ENCODE assay signal across 23 cellular contexts in the genomic region with DNA sequence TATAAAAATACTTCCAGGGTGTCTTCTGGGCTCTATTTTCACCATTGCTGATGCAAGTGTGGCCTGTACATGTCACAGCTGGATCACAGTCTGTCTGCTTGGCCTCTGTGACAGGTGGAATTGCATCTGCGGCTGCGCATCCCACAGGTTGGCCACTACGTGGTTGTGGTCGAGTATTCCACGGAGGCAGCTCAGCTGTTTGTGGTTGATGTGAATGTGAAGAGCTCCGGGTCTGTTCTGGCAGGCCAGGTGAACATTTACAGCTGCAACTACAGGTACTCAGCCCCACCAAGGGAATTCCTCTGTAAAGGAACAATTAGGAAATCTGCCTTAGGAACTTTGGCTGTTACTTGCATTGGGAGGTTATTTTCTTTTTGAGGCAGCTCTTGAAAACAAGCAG.
DNase-seq lines count a peak whose midpoint lies in the region; ATAC-seq and TF ChIP-seq lines count a peak whose summit lies in the region.
"Had no signal": no experiment of that assay in that cellular context is flagged by ENCODE, and none has a peak within 500 bp of the region (broad histone marks: within the 10 kb centered on the region; RNA-seq: fewer than 3 reads in every experiment).

No MANE protein-coding gene starts in this region.

- POLR2A ChIA-PET in activated CD8-positive, alpha-beta T cell treated with anti-CD3 and anti-CD28 coated beads, Interleukin-2, amount 10 ng/mL, durations not matched to agents 7 days and 5 days (lab: Charles Lee): no interaction called here
- POLR2A ChIA-PET in activated CD8-positive, alpha-beta T cell treated with anti-CD3 and anti-CD28 coated beads for 36 hours (lab: Charles Lee): no interaction called here
- POLR2A ChIA-PET in Caco-2 (lab: Charles Lee): no interaction called here

- no peaks in the 10 kb centered on the region for H3K79me1 ChIP-seq in H9 (ENCODE audit: insufficient read depth, low read depth, low read length, poor library complexity, severe bottlenecking)

- no peak for TF ChIP-seq POLR2A in esophagus muscularis mucosa (IDR thresholded peaks at IDR 0.05; ENCODE audit: low read depth)
- TF ChIP-seq POLR2A in spleen (IDR thresholded peaks at IDR 0.05): no peak

- no peak for TF ChIP-seq CTCF in activated CD8-positive, alpha-beta T cell treated with anti-CD3 and anti-CD28 coated beads for 36 hours (IDR thresholded peaks at IDR 0.05)
- TF ChIP-seq CTCF in esophagus muscularis mucosa (IDR thresholded peaks at IDR 0.05) (no peak), spleen (IDR thresholded peaks at IDR 0.05 in 8 of 11, conservative IDR thresholded peaks at IDR 0.05 in 3 of 11) (no peak), Caco-2 (IDR thresholded peaks at IDR 0.05; ENCODE audit: insufficient read depth in 1 of 2, low read depth in 1 of 2, low read length in 1 of 2, severe bottlenecking in 1 of 2, unreplicated experiment in 1 of 2) (no peak), H9 (conservative IDR thresholded peaks at IDR 0.05) (no peak)

- peaks cover 0 to 4% (median 0%) of the 10 kb centered on the region in 4 donors for H3K36me3 ChIP-seq in esophagus muscularis mucosa
- no peaks in the 10 kb centered on the region for H3K36me3 ChIP-seq in spleen
- no peaks in the 10 kb centered on the region for H3K36me3 ChIP-seq in Caco-2 (ENCODE audit: control insufficient read depth, insufficient read depth, low read length)

- no peaks in the 10 kb centered on the region for H3K9me3 ChIP-seq in esophagus muscularis mucosa
- no peaks in the 10 kb centered on the region for H3K9me3 ChIP-seq in spleen
- no peaks in the 10 kb centered on the region for H3K9me3 ChIP-seq in Caco-2
- no peaks in the 10 kb centered on the region for H3K9me3 ChIP-seq in H9 (ENCODE audit: control insufficient read depth, low read depth, low read length)

- H3K18ac ChIP-seq in H9 (ENCODE audit: insufficient read length, low read depth, low read length): no peak overlapping the region

- no peaks in the 10 kb centered on the region for H4K20me1 ChIP-seq in H9 (ENCODE audit: control insufficient read depth, insufficient read depth, insufficient read length)

- intact Hi-C loops in activated CD8-positive, alpha-beta T cell treated with anti-CD3 and anti-CD28 coated beads for 36 hours (cut with micrococcal nuclease): no loop called here
- intact Hi-C loops in esophagus muscularis mucosa (cut with DNase I) (loop anchor here (10.0 kb wide), 1 partner anchor 181 kb away; a partner anchor contains a TSS), spleen (cut with DNase I; ENCODE audit: low total_unique reads) (no loop called here), Caco-2 (cut with micrococcal nuclease; ENCODE audit: unreplicated experiment) (no loop called here), head of caudate nucleus (cut with DNase I) (loop anchor here (10.0 kb wide), 1 partner anchor 51 kb away; no protein-coding TSS in a partner anchor)

- no peak overlapping the region for H3K4ac ChIP-seq in H9 (ENCODE audit: low read depth, low read length)

- no peak for TF ChIP-seq EP300 in esophagus muscularis mucosa (IDR thresholded peaks at IDR 0.05)

- no peaks in the 10 kb centered on the region for H3K27me3 ChIP-seq in esophagus muscularis mucosa
- no peaks in the 10 kb centered on the region for H3K27me3 ChIP-seq in spleen (replicated peaks in 1 of 7)
- H3K27me3 ChIP-seq in Caco-2 (replicated peaks; ENCODE audit: control insufficient read depth, insufficient read depth, low read length): no peaks in the 10 kb centered on the region
- no peaks in the 10 kb centered on the region for H3K27me3 ChIP-seq in H9 (ENCODE audit: insufficient read depth, low read length)

- CTCF ChIA-PET in activated CD8-positive, alpha-beta T cell treated with anti-CD3 and anti-CD28 coated beads, Interleukin-2, amount 10 ng/mL, durations not matched to agents 7 days and 5 days (lab: Charles Lee): interaction anchor here (1.3 kb wide), 1 partner anchor 13 kb away, joined by 3 read pairs; no protein-coding TSS in a partner anchor
- CTCF ChIA-PET in activated CD8-positive, alpha-beta T cell treated with anti-CD3 and anti-CD28 coated beads for 36 hours (lab: Charles Lee): interaction anchor here (0.9 kb wide), 1 partner anchor 85 kb away, joined by 3 read pairs; no protein-coding TSS in a partner anchor
- CTCF ChIA-PET in Caco-2 (lab: Charles Lee): no interaction called here

- no peak overlapping the region for H2AFZ ChIP-seq in H9 (ENCODE audit: low read length)

- H3K4me3 ChIP-seq in Jurkat, Clone E6-1 (ENCODE audit: low read length): no peak overlapping the region
- H3K4me3 ChIP-seq in esophagus muscularis mucosa: no peak overlapping the region
- no peak overlapping the region for H3K4me3 ChIP-seq in spleen
- H3K4me3 ChIP-seq in Caco-2 (ENCODE audit: low read depth, low read length): no peak overlapping the region

- BruUV-seq in Caco-2 (replicated peaks; lab: Mats Ljungman, UMichigan): no TSS peak

- no peak overlapping the region for H3T11ph ChIP-seq in H9 (ENCODE audit: low read length)

- no peak overlapping the region for H3K23ac ChIP-seq in H9 (ENCODE audit: insufficient read length, low read depth, low read length)

- WGBS in esophagus muscularis mucosa: 85% methylated on average over 5 of the region's 6 CpGs
- 62 to 78% (median 68%) methylated on average over 4 to 6 of the region's 6 CpGs for WGBS in spleen, 5 donors
- WGBS in H9 (ENCODE audit: extremely low coverage, insufficient read length, low lambda C conversion rate): no CpG with 5 or more reads among the region's 6 CpGs

- no peak overlapping the region for H2BK15ac ChIP-seq in H9 (ENCODE audit: low read depth, low read length)

- no peak overlapping the region for H4K5ac ChIP-seq in H9 (ENCODE audit: insufficient read length, low read depth, low read length)

- no peak overlapping the region for H4K8ac ChIP-seq in H9 (replicated peaks; ENCODE audit: insufficient read length, low read depth, low read length)

- no peak overlapping the region for H3K4me2 ChIP-seq in H9 (ENCODE audit: insufficient read depth, insufficient read length, low read length)

- no peak overlapping the region for H3K14ac ChIP-seq in H9 (ENCODE audit: insufficient read depth, low read length)

- no peaks in the 10 kb centered on the region for H3K27me3 Mint-ChIP-seq in activated CD8-positive, alpha-beta T cell treated with anti-CD3 and anti-CD28 coated beads, Interleukin-2, amount 10 ng/mL, durations not matched to agents 7 days and 5 days (ENCODE audit: low read depth)
- H3K27me3 Mint-ChIP-seq in activated CD8-positive, alpha-beta T cell treated with anti-CD3 and anti-CD28 coated beads for 36 hours: no peaks in the 10 kb centered on the region
- H3K27me3 Mint-ChIP-seq in Caco-2 (ENCODE audit: insufficient read depth, unreplicated experiment) (no peaks in the 10 kb centered on the region), H9 (ENCODE audit: low read depth) (no peaks in the 10 kb centered on the region)
- H3K27me3 Mint-ChIP-seq: CD8-positive, alpha-beta memory T cell; IgD-negative memory B cell had no signal

- no peak overlapping the region for H2BK12ac ChIP-seq in H9 (ENCODE audit: insufficient read length, low read depth, low read length)

- H2BK20ac ChIP-seq in H9 (ENCODE audit: low read depth, low read length, poor library complexity, severe bottlenecking): no peak overlapping the region

- peak; percentile 47 for ATAC-seq in activated CD8-positive, alpha-beta T cell treated with anti-CD3 and anti-CD28 coated beads, Interleukin-2, amount 10 ng/mL, durations not matched to agents 7 days and 5 days
- ATAC-seq in activated CD8-positive, alpha-beta T cell treated with anti-CD3 and anti-CD28 coated beads for 36 hours: no peak
- ATAC-seq: HCT116, PC-3 had no signal

- H2AK5ac ChIP-seq in H9 (ENCODE audit: insufficient read length, low read length): no peak overlapping the region

- no peak overlapping the region for H2BK120ac ChIP-seq in H9 (ENCODE audit: low read depth, low read length, poor library complexity, severe bottlenecking)

- H3K4me1 ChIP-seq in esophagus muscularis mucosa: peaks cover 0 to 9% (median 4%) of the 10 kb centered on the region in 4 donors
- peaks cover 0 to 18% (median 6%) of the 10 kb centered on the region in 6 donors for H3K4me1 ChIP-seq in spleen
- H3K4me1 ChIP-seq in Caco-2: no peaks in the 10 kb centered on the region
- no peaks in the 10 kb centered on the region for H3K4me1 ChIP-seq in H9 (ENCODE audit: insufficient read depth, low read length)

- H3K56ac ChIP-seq in H9 (ENCODE audit: insufficient read length, low read depth, low read length): no peak overlapping the region

- no peak overlapping the region for H2BK5ac ChIP-seq in H9 (ENCODE audit: insufficient read length, low read length)

- no peak overlapping the region for H4K91ac ChIP-seq in H9 (ENCODE audit: insufficient read length, low read depth, low read length)

- H3K4me1 Mint-ChIP-seq in activated CD8-positive, alpha-beta T cell treated with anti-CD3 and anti-CD28 coated beads, Interleukin-2, amount 10 ng/mL, durations not matched to agents 7 days and 5 days (ENCODE audit: low read depth): peaks cover 23% of the 10 kb centered on the region
- peaks cover 8% of the 10 kb centered on the region for H3K4me1 Mint-ChIP-seq in activated CD8-positive, alpha-beta T cell treated with anti-CD3 and anti-CD28 coated beads for 36 hours (ENCODE audit: low read depth)
- H3K4me1 Mint-ChIP-seq in Caco-2 (ENCODE audit: low read depth, unreplicated experiment): no peaks in the 10 kb centered on the region
- no peaks in the 10 kb centered on the region; a peak in 1 of 4 replicates for H3K4me1 Mint-ChIP-seq in H9

- no peaks in the 10 kb centered on the region for H3K23me2 ChIP-seq in H9 (ENCODE audit: insufficient read length, low read depth, low read length, poor library complexity, severe bottlenecking)

- H3K79me2 ChIP-seq in H9 (ENCODE audit: insufficient read depth, low read length): no peaks in the 10 kb centered on the region

- H3K27ac Mint-ChIP-seq in activated CD8-positive, alpha-beta T cell treated with anti-CD3 and anti-CD28 coated beads, Interleukin-2, amount 10 ng/mL, durations not matched to agents 7 days and 5 days: no peak overlapping the region
- no peak overlapping the region for H3K27ac Mint-ChIP-seq in activated CD8-positive, alpha-beta T cell treated with anti-CD3 and anti-CD28 coated beads for 36 hours
- H3K27ac Mint-ChIP-seq in Caco-2 (ENCODE audit: unreplicated experiment) (no peak overlapping the region), H9 (no peak overlapping the region)
- H3K27ac Mint-ChIP-seq: CD8-positive, alpha-beta memory T cell; IgD-negative memory B cell had no signal

- DNase-seq in activated CD8-positive, alpha-beta T cell treated with anti-CD3 and anti-CD28 coated beads, Interleukin-2, amount 10 ng/mL, durations not matched to agents 7 days and 5 days: no peak
- no peak for DNase-seq in activated CD8-positive, alpha-beta T cell treated with anti-CD3 and anti-CD28 coated beads for 36 hours
- peak; percentile 52 for DNase-seq in Jurkat, Clone E6-1 (ENCODE audit: low read depth, low spot score)
- peak; percentile 45 for DNase-seq in esophagus muscularis mucosa (ENCODE audit: extremely low spot score)
- DNase-seq in spleen: peak; percentile 35
- no peak for DNase-seq in Caco-2
- no peak for DNase-seq in head of caudate nucleus
- no peak for DNase-seq in H9
- DNase-seq: ACHN; CD8-positive, alpha-beta memory T cell; DMS53; GOT3; Karpas-422; NCI-H1694; NCI-H2081; NCI-H446 treated with DMSO at 0.1 percent for 48 hours; NCI-H526 treated with DMSO at 0.1 percent for 48 hours; PC-3; SHP77 had no signal

- no peaks in the 10 kb centered on the region for H3K9me3 Mint-ChIP-seq in activated CD8-positive, alpha-beta T cell treated with anti-CD3 and anti-CD28 coated beads, Interleukin-2, amount 10 ng/mL, durations not matched to agents 7 days and 5 days (ENCODE audit: insufficient read depth)
- H3K9me3 Mint-ChIP-seq in activated CD8-positive, alpha-beta T cell treated with anti-CD3 and anti-CD28 coated beads for 36 hours: no peaks in the 10 kb centered on the region
- no peaks in the 10 kb centered on the region for H3K9me3 Mint-ChIP-seq in Caco-2 (ENCODE audit: unreplicated experiment)
- no peaks in the 10 kb centered on the region for H3K9me3 Mint-ChIP-seq in H9
- H3K9me3 Mint-ChIP-seq: CD8-positive, alpha-beta memory T cell; IgD-negative memory B cell had no signal

- no peak overlapping the region for H3K4me3 Mint-ChIP-seq in activated CD8-positive, alpha-beta T cell treated with anti-CD3 and anti-CD28 coated beads, Interleukin-2, amount 10 ng/mL, durations not matched to agents 7 days and 5 days
- H3K4me3 Mint-ChIP-seq in activated CD8-positive, alpha-beta T cell treated with anti-CD3 and anti-CD28 coated beads for 36 hours: no peak overlapping the region
- H3K4me3 Mint-ChIP-seq in Caco-2 (ENCODE audit: unreplicated experiment): no peak overlapping the region
- H3K4me3 Mint-ChIP-seq in H9: no peak overlapping the region
- H3K4me3 Mint-ChIP-seq: CD8-positive, alpha-beta memory T cell; IgD-negative memory B cell had no signal

- H3K9ac ChIP-seq in H9 (ENCODE audit: extremely low read depth, insufficient read length, low read length): no peak overlapping the region

- H3K27ac ChIP-seq in esophagus muscularis mucosa (replicated peaks in 1 of 4) (no peak overlapping the region), spleen (no peak overlapping the region), H9 (ENCODE audit: insufficient read length, low read depth, low read length) (no peak overlapping the region)
- H3K27ac ChIP-seq: 22Rv1, C4-2B had no signal

- H3K36me3 Mint-ChIP-seq in activated CD8-positive, alpha-beta T cell treated with anti-CD3 and anti-CD28 coated beads, Interleukin-2, amount 10 ng/mL, durations not matched to agents 7 days and 5 days (ENCODE audit: low read depth): no peaks in the 10 kb centered on the region
- H3K36me3 Mint-ChIP-seq in activated CD8-positive, alpha-beta T cell treated with anti-CD3 and anti-CD28 coated beads for 36 hours (ENCODE audit: low read depth): no peaks in the 10 kb centered on the region
- no peaks in the 10 kb centered on the region for H3K36me3 Mint-ChIP-seq in Caco-2 (ENCODE audit: insufficient read depth, unreplicated experiment)
- H3K36me3 Mint-ChIP-seq in H9 (ENCODE audit: insufficient read depth in 1 of 3, low read depth in 3 of 3): no peaks in the 10 kb centered on the region
- H3K36me3 Mint-ChIP-seq: CD8-positive, alpha-beta memory T cell; IgD-negative memory B cell had no signal

Comparison
In these comparisons a context has a peak if more than half of its experiments do, and no peak if none do; other contexts are left out.
1. DNase-seq: peak in Jurkat, Clone E6-1 (single experiment), esophagus muscularis mucosa (single experiment) and spleen (single experiment); none in activated CD8-positive, alpha-beta T cell treated with anti-CD3 and anti-CD28 coated beads, Interleukin-2, amount 10 ng/mL, durations not matched to agents 7 days and 5 days (single experiment), activated CD8-positive, alpha-beta T cell treated with anti-CD3 and anti-CD28 coated beads for 36 hours (single experiment), Caco-2 (0 of 2), head of caudate nucleus (0 of 42) and H9 (single experiment).
2. intact Hi-C loops: an anchor here in esophagus muscularis mucosa (10.0 kb wide) and head of caudate nucleus (10.0 kb wide); none called in activated CD8-positive, alpha-beta T cell treated with anti-CD3 and anti-CD28 coated beads for 36 hours, spleen and Caco-2.